ENCODE assay signal across 9 cellular contexts in the genomic region with DNA sequence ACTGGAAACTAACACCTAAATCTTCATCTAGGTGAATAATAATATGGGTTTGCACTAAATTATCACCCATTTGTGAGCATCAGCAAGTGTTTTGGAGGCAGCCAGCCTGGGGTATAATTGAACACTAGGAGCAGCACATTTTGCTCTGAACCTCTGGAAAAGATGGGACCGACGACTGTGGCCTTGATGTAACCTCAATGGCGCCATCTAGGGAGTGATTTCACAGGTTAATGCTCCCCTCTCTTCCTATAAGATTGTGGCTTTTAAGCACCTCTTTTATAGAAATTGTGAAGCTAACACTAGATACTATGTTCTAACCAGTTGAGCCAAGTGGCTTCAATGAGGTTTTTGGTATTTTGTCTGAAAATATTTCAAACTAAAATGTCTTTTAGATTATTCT.
A peak's percentile ranks its signal among the peaks of the same experiment; 100 is the strongest.
DNase-seq lines count a peak whose midpoint lies in the region; ATAC-seq, FAIRE-seq and TF ChIP-seq lines count a peak whose summit lies in the region.
"Had no signal": no experiment of that assay in that cellular context is flagged by ENCODE, and none has a peak within 500 bp of the region (broad histone marks: within the 10 kb centered on the region; RNA-seq: fewer than 3 reads in every experiment).

No MANE protein-coding gene starts in this region.

- FAIRE-seq in bronchial epithelial cell (lab: Jason Lieb, UNC) = no peak

- CTCF ChIA-PET in MCF 10A (lab: Yijun Ruan, JAX) = no interaction called here

- no TSS peak for BruUV-seq in MCF 10A (replicated peaks; lab: Mats Ljungman, UMichigan)

- H3K36me3 Mint-ChIP-seq in MCF 10A (ENCODE audit: insufficient read depth, unreplicated experiment) = no peaks in the 10 kb centered on the region
- H3K36me3 Mint-ChIP-seq in type B pancreatic cell = no peaks in the 10 kb centered on the region

- ATAC-seq in GM18502 (IDR thresholded peaks at IDR 0.05; ENCODE audit: poor library complexity, unreplicated experiment) (no peak), HG02884 (IDR thresholded peaks at IDR 0.05; ENCODE audit: unreplicated experiment) (no peak)

- TF ChIP-seq CTCF in MCF 10A (IDR thresholded peaks at IDR 0.05; ENCODE audit: unreplicated experiment) (no peak), breast epithelium (IDR thresholded peaks at IDR 0.05) (no peak), bronchial epithelial cell (IDR thresholded peaks at IDR 0.05; ENCODE audit: insufficient read depth, low read length, severe bottlenecking) (no peak), type B pancreatic cell (conservative IDR thresholded peaks at IDR 0.05) (peak; percentile 71)

- intact Hi-C loops in MCF 10A (cut with micrococcal nuclease) = no loop called here
- intact Hi-C loops in breast epithelium (cut with DNase I; ENCODE audit: low total_unique reads) = no loop called here

- H3K27ac ChIP-seq in breast epithelium = no peak overlapping the region
- H3K27ac ChIP-seq: BLaER1 had no signal

- no peak overlapping the region for H3K4me3 ChIP-seq in breast epithelium
- no peak overlapping the region for H3K4me3 ChIP-seq in bronchial epithelial cell (ENCODE audit: low read depth, low read length)
- H3K4me3 ChIP-seq: BLaER1 had no signal

- H3K27me3 Mint-ChIP-seq in MCF 10A (ENCODE audit: insufficient read depth, unreplicated experiment) (no peaks in the 10 kb centered on the region), type B pancreatic cell (no peaks in the 10 kb centered on the region)

- POLR2A ChIA-PET in MCF 10A (lab: Yijun Ruan, JAX) = no interaction called here

- H3K4me3 Mint-ChIP-seq in MCF 10A (ENCODE audit: unreplicated experiment) = no peak overlapping the region
- no peak overlapping the region for H3K4me3 Mint-ChIP-seq in type B pancreatic cell

- TF ChIP-seq POLR2A in breast epithelium (IDR thresholded peaks at IDR 0.05) = no peak

- H3K27ac Mint-ChIP-seq in MCF 10A (ENCODE audit: low read depth, unreplicated experiment) = no peak overlapping the region
- no peak overlapping the region for H3K27ac Mint-ChIP-seq in type B pancreatic cell

- DNase-seq in MCF 10A (ENCODE audit: unreplicated experiment) (peak; percentile 0), breast epithelium (ENCODE audit: low spot score in 2 of 2) (no peak), NCI-H2107 (lab: John Stamatoyannopoulos, UW) (peak; percentile 63), bronchial epithelial cell (ENCODE audit: low read depth) (peak; percentile 15), type B pancreatic cell (ENCODE audit: extremely low spot score, unreplicated experiment) (no peak), dermis blood vessel endothelial cell (no peak)

- H3K4me1 ChIP-seq in breast epithelium = no peaks in the 10 kb centered on the region
- H3K4me1 ChIP-seq: BLaER1 had no signal

- H3K4me1 Mint-ChIP-seq in MCF 10A (ENCODE audit: insufficient read depth, unreplicated experiment) (no peaks in the 10 kb centered on the region), type B pancreatic cell (ENCODE audit: unreplicated experiment) (no peaks in the 10 kb centered on the region)

- H3K27me3 ChIP-seq in breast epithelium (no peaks in the 10 kb centered on the region), bronchial epithelial cell (ENCODE audit: control insufficient read depth, insufficient read depth, low read length) (no peaks in the 10 kb centered on the region)
- H3K27me3 ChIP-seq: BLaER1 had no signal

- H3K36me3 ChIP-seq in breast epithelium = no peaks in the 10 kb centered on the region
- H3K36me3 ChIP-seq in bronchial epithelial cell (ENCODE audit: control insufficient read depth, insufficient read depth, low read length) = no peaks in the 10 kb centered on the region
- H3K36me3 ChIP-seq: BLaER1 had no signal

- no peaks in the 10 kb centered on the region for H3K9me3 ChIP-seq in breast epithelium
- H3K9me3 ChIP-seq: BLaER1 had no signal

- H3K9me3 Mint-ChIP-seq in MCF 10A (ENCODE audit: unreplicated experiment) = peaks cover 33% of the 10 kb centered on the region
- no peaks in the 10 kb centered on the region for H3K9me3 Mint-ChIP-seq in type B pancreatic cell

Comparison
In these comparisons a context has a peak if more than half of its experiments do, and no peak if none do; other contexts are left out.
1. DNase-seq: peak in MCF 10A (single experiment), NCI-H2107 (single experiment) and bronchial epithelial cell (single experiment); none in breast epithelium (0 of 2), type B pancreatic cell (single experiment) and dermis blood vessel endothelial cell (single experiment).